21 cellular contexts compared by ENCODE assay signal in the genomic region with DNA sequence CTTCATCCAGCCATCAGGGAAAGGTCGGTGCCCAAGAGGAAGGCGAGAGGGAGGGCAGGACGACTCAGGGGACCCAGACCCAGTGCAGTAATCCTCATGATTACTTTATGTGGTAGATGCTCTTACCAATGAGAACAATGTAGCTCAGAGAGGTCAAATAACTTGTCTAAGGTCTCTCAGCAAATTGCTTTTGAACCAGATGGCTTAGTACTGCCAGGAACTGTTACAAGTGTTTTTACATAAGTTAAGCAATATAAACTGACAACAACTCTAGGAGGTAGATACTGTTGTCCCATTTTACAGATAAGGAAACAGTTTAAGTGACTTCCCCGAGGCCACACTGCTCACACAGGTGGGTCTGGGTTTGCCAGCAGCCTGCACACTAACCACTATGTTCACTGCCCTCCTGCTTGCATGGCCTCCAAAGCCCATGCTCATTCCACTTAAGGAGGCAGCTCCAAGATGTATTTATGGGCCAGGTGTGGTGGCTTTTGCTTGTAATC.
DNase-seq lines count a peak whose midpoint lies in the region; ATAC-seq and TF ChIP-seq lines count a peak whose summit lies in the region.
"Had no signal": no experiment of that assay in that cellular context is flagged by ENCODE, and none has a peak within 500 bp of the region (broad histone marks: within the 10 kb centered on the region; RNA-seq: fewer than 3 reads in every experiment).

No MANE protein-coding gene starts in this region.

- H3K4me3 ChIP-seq in IMR-90 (ENCODE audit: insufficient read depth, low read depth, low read length) (no peak overlapping the region), left lung (no peak overlapping the region)
- H3K4me3 ChIP-seq: A549, SJCRH30 had no signal

- no peak overlapping the region for H3K23ac ChIP-seq in IMR-90 (ENCODE audit: low read depth, low read length)

- peak overlapping the region; percentile 56; the same call in 1 of the 2 replicates for H2AK5ac ChIP-seq in IMR-90 (ENCODE audit: low read depth, low read length)

- no peak overlapping the region for H4K8ac ChIP-seq in IMR-90 (ENCODE audit: low read depth in 2 of 2, low read length in 2 of 2)

- H4K91ac ChIP-seq in IMR-90 (ENCODE audit: insufficient read depth, low read depth, low read length) = peak overlapping the region; percentile 60

- dilution Hi-C loops in IMR-90 (cut with HindIII; ENCODE audit: low sequenced_read_pairs, unreplicated experiment) = no loop called here

- H2BK5ac ChIP-seq in IMR-90 (ENCODE audit: low read depth, low read length, poor library complexity, severe bottlenecking) = no peak overlapping the region

- H3K79me1 ChIP-seq in IMR-90 (ENCODE audit: low read depth in 1 of 2, low read length in 2 of 2) = peaks cover 10 to 23% of the 10 kb centered on the region in 2 experiments; a peak in 2 of 4 replicates

- H3K9me3 ChIP-seq in IMR-90 (ENCODE audit: control insufficient read depth, insufficient read depth, low read length) (no peaks in the 10 kb centered on the region), left lung (no peaks in the 10 kb centered on the region)
- H3K9me3 ChIP-seq: A549, Caco-2, SJCRH30 had no signal

- no peak overlapping the region for H3K4me2 ChIP-seq in IMR-90 (ENCODE audit: low read depth, low read length)

- POLR2A ChIA-PET in IMR-90 (lab: Charles Lee; ENCODE audit: unreplicated experiment) = no interaction called here

- no peak for TF ChIP-seq POLR2A in IMR-90 (IDR thresholded peaks at IDR 0.05; ENCODE audit: low read depth, low read length)

- no peak for DNase-seq in IMR-90
- DNase-seq in left lung = no peak
- DNase-seq in NCI-H69 (lab: John Stamatoyannopoulos, UW) = no peak
- no peak for DNase-seq in central memory CD4-positive, alpha-beta T cell
- DNase-seq: Caco-2; CD8-positive, alpha-beta T cell; Kasumi-1; NCI-H1092 treated with DMSO at 0.1 percent for 48 hours; NCI-H1436; NCI-H187; NCI-H2081 treated with DMSO at 0.1 percent for 48 hours; NCI-H2171; NCI-H345; NCI-H774; SJCRH30 had no signal

- ATAC-seq in IMR-90 (ENCODE audit: low read depth) (no peak), left lung (no peak)
- ATAC-seq: CD8-positive, alpha-beta T cell; Right ventricle myocardium inferior had no signal

- H3K9ac ChIP-seq in IMR-90 (ENCODE audit: low read depth, low read length) = no peak overlapping the region

- H3K27me3 ChIP-seq in IMR-90 (ENCODE audit: control insufficient read depth, insufficient read depth, low read length) = no peaks in the 10 kb centered on the region
- no peaks in the 10 kb centered on the region for H3K27me3 ChIP-seq in layer of hippocampus (ENCODE audit: control insufficient read depth, insufficient read depth, low read length)
- peaks cover 0 to 4% of the 10 kb centered on the region in 2 donors for H3K27me3 ChIP-seq in left lung
- H3K27me3 ChIP-seq: SJCRH30 had no signal

- H2BK15ac ChIP-seq in IMR-90 (ENCODE audit: low read depth, low read length) = no peak overlapping the region

- H3K27ac ChIP-seq in IMR-90 (ENCODE audit: insufficient read depth, low read length) (no peak overlapping the region), angular gyrus (ENCODE audit: low read depth, low read length) (peak overlapping the region; percentile 1), layer of hippocampus (ENCODE audit: low read depth, low read length) (peak overlapping the region; percentile 33), temporal lobe (ENCODE audit: low read depth, low read length) (peak overlapping the region; percentile 31), left lung (no peak overlapping the region)
- H3K27ac ChIP-seq: C4-2B, SJCRH30 had no signal

- peak overlapping the region; percentile 55 for H3K4ac ChIP-seq in IMR-90 (ENCODE audit: low read depth, low read length)

- H3K56ac ChIP-seq in IMR-90 (ENCODE audit: extremely low read depth, insufficient read depth, low read length) = no peak overlapping the region

- intact Hi-C loops in IMR-90 (cut with micrococcal nuclease) (no loop called here), left lung (cut with DNase I) (loop anchor here in 1 of 2 donors (10.0 kb wide), 1 partner anchor 156 kb away; no protein-coding TSS in a partner anchor)

- H4K5ac ChIP-seq in IMR-90 (ENCODE audit: low read depth, low read length) = no peak overlapping the region

- H3K36me3 ChIP-seq in IMR-90 (ENCODE audit: control insufficient read depth, insufficient read depth, low read length) = peaks cover 19% of the 10 kb centered on the region
- H3K36me3 ChIP-seq in left lung = no peaks in the 10 kb centered on the region

- peak overlapping the region; percentile 55 for H2BK120ac ChIP-seq in IMR-90 (ENCODE audit: low read depth, low read length)

- WGBS in IMR-90 (ENCODE audit: extremely low coverage in 2 of 2, insufficient read length in 1 of 2), 2 experiments = 80% methylated on average over 1 of the region's 4 CpGs; no CpG with 5 or more reads in 1 of the 2 experiments

- H3K4me1 ChIP-seq in IMR-90 (ENCODE audit: control insufficient read depth, insufficient read depth, low read length) (peaks cover 7% of the 10 kb centered on the region), left lung (no peaks in the 10 kb centered on the region)
- H3K4me1 ChIP-seq: Caco-2, SJCRH30 had no signal

- CTCF ChIA-PET in IMR-90 (lab: Yijun Ruan, JAX) = interaction anchor here (0.9 to 1.9 kb wide), 6 partner anchors 19 to 188 kb away, joined by 3 to 31 read pairs (median 5); no protein-coding TSS in a partner anchor

- no peak for TF ChIP-seq RAD21 in IMR-90 (IDR thresholded peaks at IDR 0.05; ENCODE audit: low read length)

- H3K9me1 ChIP-seq in IMR-90 (ENCODE audit: insufficient read depth, low read length) = peaks cover 9% of the 10 kb centered on the region; the same call in 1 of the 2 replicates

- H3K18ac ChIP-seq in IMR-90 (ENCODE audit: low read depth, low read length) = no peak overlapping the region

- in situ Hi-C loops in IMR-90 (cut with MboI; ENCODE audit: low sequenced_read_pairs) = no loop called here

- no peak overlapping the region for H2AFZ ChIP-seq in IMR-90 (replicated peaks; ENCODE audit: low read length, poor library complexity)

- H2BK20ac ChIP-seq in IMR-90 (ENCODE audit: low read depth, low read length) = peak overlapping the region; percentile 45

- BruUV-seq in IMR-90 (replicated peaks; lab: Mats Ljungman, UMichigan) = no TSS peak

- TF ChIP-seq CTCF in IMR-90 (conservative IDR thresholded peaks at IDR 0.05; ENCODE audit: low read depth, low read length) = no peak
- TF ChIP-seq CTCF in left lung (IDR thresholded peaks at IDR 0.05) = no peak

- peak overlapping the region; percentile 60 for H3K14ac ChIP-seq in IMR-90 (replicated peaks; ENCODE audit: low read depth, low read length)

- peaks cover 24% of the 10 kb centered on the region; the same call in 1 of the 2 replicates for H4K20me1 ChIP-seq in IMR-90 (ENCODE audit: insufficient read depth, low read length)

- no peak overlapping the region for H2AK9ac ChIP-seq in IMR-90 (replicated peaks; ENCODE audit: low read depth, low read length, poor library complexity)

TF ChIP-seq in IMR-90, 13 proteins besides CTCF, POLR2A, EP300 and RAD21:
- TF ChIP-seq BHLHE40 (IDR thresholded peaks at IDR 0.05; ENCODE audit: low read depth, low read length) (no peak), MAFK (IDR thresholded peaks at IDR 0.05; ENCODE audit: low read depth, low read length) (no peak), CHD1 (IDR thresholded peaks at IDR 0.05; ENCODE audit: low read depth, low read length) (no peak), RCOR1 (IDR thresholded peaks at IDR 0.05; ENCODE audit: insufficient replicate concordance, low read length) (no peak), CEBPB (IDR thresholded peaks at IDR 0.05; ENCODE audit: low read depth, low read length) (no peak), SMC3 (IDR thresholded peaks at IDR 0.05; ENCODE audit: low read depth, low read length) (no peak), ELK1 (IDR thresholded peaks at IDR 0.05; ENCODE audit: borderline replicate concordance, low read depth, low read length) (no peak), MAZ (IDR thresholded peaks at IDR 0.05; ENCODE audit: borderline replicate concordance, low read depth, low read length) (no peak), NFE2L2 (IDR thresholded peaks at IDR 0.05; ENCODE audit: low read depth, low read length) (no peak), FOS (IDR thresholded peaks at IDR 0.05; ENCODE audit: low read depth, low read length) (no peak), RFX5 (IDR thresholded peaks at IDR 0.05; ENCODE audit: low read depth, low read length) (no peak), MXI1 (IDR thresholded peaks at IDR 0.05; ENCODE audit: borderline replicate concordance, low read depth, low read length) (no peak)
- TF ChIP-seq, protein P1, sequence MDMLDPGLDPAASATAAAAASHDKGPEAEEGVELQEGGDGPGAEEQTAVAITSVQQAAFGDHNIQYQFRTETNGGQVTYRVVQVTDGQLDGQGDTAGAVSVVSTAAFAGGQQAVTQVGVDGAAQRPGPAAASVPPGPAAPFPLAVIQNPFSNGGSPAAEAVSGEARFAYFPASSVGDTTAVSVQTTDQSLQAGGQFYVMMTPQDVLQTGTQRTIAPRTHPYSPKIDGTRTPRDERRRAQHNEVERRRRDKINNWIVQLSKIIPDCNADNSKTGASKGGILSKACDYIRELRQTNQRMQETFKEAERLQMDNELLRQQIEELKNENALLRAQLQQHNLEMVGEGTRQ (IDR thresholded peaks at IDR 0.05; ENCODE audit: low read depth, low read length) = no peak

Comparison
In these comparisons a context has a peak if more than half of its experiments do, and no peak if none do; other contexts are left out.
1. H3K27ac ChIP-seq: peak in angular gyrus (single experiment), layer of hippocampus (single experiment) and temporal lobe (single experiment); none in IMR-90 (single experiment) and left lung (0 of 2).